In genomic region chrX:56762707-56763555, GRCh38 we compare ENCODE assay signal across 10 cellular contexts. TPM values are rescaled to one million over a fixed set of nuclear protein-coding genes. Genes with fewer than 3 reads are reported as not detected.
DNase-seq lines count a peak whose midpoint lies in the region; ATAC-seq and TF ChIP-seq lines count a peak whose summit lies in the region.
"Had no signal": no experiment of that assay in that cellular context is flagged by ENCODE, and none has a peak within 500 bp of the region (broad histone marks: within the 10 kb centered on the region; RNA-seq: fewer than 3 reads in every experiment).

No MANE protein-coding gene starts in this region.

- peaks cover 7% of the 10 kb centered on the region; the same call in 1 of the 2 replicates for H3K79me2 ChIP-seq in OCI-LY3 (ENCODE audit: low read length)

- peak overlapping the region; percentile 96 for H3K27ac Mint-ChIP-seq in activated naive CD4-positive, alpha-beta T cell treated with anti-CD3 and anti-CD28 coated beads for 36 hours
- H3K27ac Mint-ChIP-seq in endothelial cell (ENCODE audit: unreplicated experiment): peak overlapping the region; percentile 13

- H3K4me2 ChIP-seq in OCI-LY3 (ENCODE audit: low read length): peak overlapping the region; percentile 90

- no peaks in the 10 kb centered on the region for H3K27me3 Mint-ChIP-seq in activated naive CD4-positive, alpha-beta T cell treated with anti-CD3 and anti-CD28 coated beads for 36 hours (ENCODE audit: low read depth)
- peaks cover 15% of the 10 kb centered on the region for H3K27me3 Mint-ChIP-seq in endothelial cell (ENCODE audit: unreplicated experiment)

- peak; percentile 10 for DNase-seq in activated naive CD4-positive, alpha-beta T cell treated with anti-CD3 and anti-CD28 coated beads for 36 hours
- no peak for DNase-seq in activated naive CD4-positive, alpha-beta T cell (lab: John Stamatoyannopoulos, UW)
- no peak for DNase-seq in endothelial cell (ENCODE audit: low spot score)
- DNase-seq in DMS153 treated with DMSO at 0.1 percent for 48 hours (lab: John Stamatoyannopoulos, UW; ENCODE audit: unreplicated experiment): no peak
- DNase-seq in GM19240 (ENCODE audit: insufficient read length, low spot score): no peak
- DNase-seq: HCEC 1CT, NCI-H2171 treated with DMSO at 0.1 percent for 48 hours had no signal

- peak overlapping the region; percentile 91 for H3K27ac ChIP-seq in OCI-LY3 (ENCODE audit: low read length)
- no peak overlapping the region for H3K27ac ChIP-seq in subcutaneous abdominal adipose tissue (ENCODE audit: low read depth, low read length)

- H3K9me3 ChIP-seq in OCI-LY3 (ENCODE audit: insufficient read depth, low read length): no peaks in the 10 kb centered on the region
- H3K9me3 ChIP-seq in subcutaneous abdominal adipose tissue (ENCODE audit: control insufficient read depth in 5 of 5, low read length in 5 of 5): no peaks in the 10 kb centered on the region

- TF ChIP-seq CTCF in OCI-LY3 (IDR thresholded peaks at IDR 0.05; ENCODE audit: low read depth, low read length) (no peak), endothelial cell (IDR thresholded peaks at IDR 0.05; ENCODE audit: unreplicated experiment) (no peak)

- no peak overlapping the region for H2AFZ ChIP-seq in OCI-LY3 (ENCODE audit: low read depth, low read length)

- H3K36me3 ChIP-seq in OCI-LY3 (replicated peaks; ENCODE audit: low read depth, low read length): no peaks in the 10 kb centered on the region
- no peaks in the 10 kb centered on the region for H3K36me3 ChIP-seq in subcutaneous abdominal adipose tissue (ENCODE audit: control insufficient read depth in 5 of 5, insufficient read depth in 5 of 5, low read length in 5 of 5)

- ATAC-seq in GM18502 (IDR thresholded peaks at IDR 0.05; ENCODE audit: poor library complexity, unreplicated experiment): no peak

- peaks cover 43% of the 10 kb centered on the region for H3K4me1 ChIP-seq in OCI-LY3 (ENCODE audit: low read length)
- peaks cover 8 to 55% (median 41%) of the 10 kb centered on the region in 5 donors for H3K4me1 ChIP-seq in subcutaneous abdominal adipose tissue (ENCODE audit: control insufficient read depth in 5 of 5, insufficient read depth in 5 of 5, low read length in 5 of 5)

- H3K9ac ChIP-seq in OCI-LY3 (ENCODE audit: low read length) (peak overlapping the region; percentile 81; the same call in 1 of the 2 replicates), subcutaneous abdominal adipose tissue (ENCODE audit: low read length in 5 of 5) (no peak overlapping the region)

- H3K4me3 Mint-ChIP-seq in activated naive CD4-positive, alpha-beta T cell treated with anti-CD3 and anti-CD28 coated beads for 36 hours: peak overlapping the region; percentile 66
- peak overlapping the region; percentile 37 for H3K4me3 Mint-ChIP-seq in endothelial cell (ENCODE audit: unreplicated experiment)

- peak overlapping the region; percentile 9; the same call in 1 of the 2 replicates for H3K4me3 ChIP-seq in OCI-LY3 (ENCODE audit: low read length)
- H3K4me3 ChIP-seq in subcutaneous abdominal adipose tissue (ENCODE audit: low read depth in 1 of 5, low read length in 5 of 5): peak overlapping the region in 3 of 5 donors; percentile 70 to 82 (median 80)

- CTCF ChIA-PET in activated naive CD4-positive, alpha-beta T cell treated with anti-CD3 and anti-CD28 coated beads for 36 hours (lab: Charles Lee): interaction anchor here (0.9 to 2.5 kb wide), 3 partner anchors 11 to 523 kb away, joined by 3 to 14 read pairs (median 3); no protein-coding TSS in a partner anchor

- no peaks in the 10 kb centered on the region for H3K27me3 ChIP-seq in OCI-LY3 (ENCODE audit: low read depth, low read length)
- peaks cover 0 to 8% (median 4%) of the 10 kb centered on the region in 5 donors for H3K27me3 ChIP-seq in subcutaneous abdominal adipose tissue (ENCODE audit: control insufficient read depth in 5 of 5, insufficient read depth in 4 of 5, low read length in 5 of 5)

- H3K9me3 Mint-ChIP-seq in activated naive CD4-positive, alpha-beta T cell treated with anti-CD3 and anti-CD28 coated beads for 36 hours: no peaks in the 10 kb centered on the region
- no peaks in the 10 kb centered on the region for H3K9me3 Mint-ChIP-seq in endothelial cell (ENCODE audit: unreplicated experiment)

- intact Hi-C loops in activated naive CD4-positive, alpha-beta T cell treated with anti-CD3 and anti-CD28 coated beads for 36 hours (cut with micrococcal nuclease): loop anchor here (1.0 kb wide), 2 partner anchors 33 to 38 kb away; no protein-coding TSS in a partner anchor

- peaks cover 6% of the 10 kb centered on the region for H3K36me3 Mint-ChIP-seq in activated naive CD4-positive, alpha-beta T cell treated with anti-CD3 and anti-CD28 coated beads for 36 hours (ENCODE audit: low read depth)
- H3K36me3 Mint-ChIP-seq in endothelial cell (ENCODE audit: low read depth, unreplicated experiment): peaks cover 8% of the 10 kb centered on the region

- no peaks in the 10 kb centered on the region for H4K20me1 ChIP-seq in OCI-LY3 (ENCODE audit: insufficient read depth, low read length)

- H3K4me1 Mint-ChIP-seq in activated naive CD4-positive, alpha-beta T cell treated with anti-CD3 and anti-CD28 coated beads for 36 hours (ENCODE audit: low read depth): peaks cover 57% of the 10 kb centered on the region
- H3K4me1 Mint-ChIP-seq in endothelial cell (ENCODE audit: unreplicated experiment): peaks cover 18% of the 10 kb centered on the region

RNA-seq across cellular contexts. Expression of gene NBDY, which starts 33.9 kb away (rescaled TPM):
- 10 to 100 TPM; 45.8 to 46.3 TPM for total RNA-seq in activated naive CD4-positive, alpha-beta T cell treated with anti-CD3 and anti-CD28 coated beads for 36 hours
- total RNA-seq in endothelial cell (ENCODE audit: unreplicated experiment): 90.1 TPM
